In genomic region chr11:72924568-72925190, GRCh38 we compare ENCODE assay signal across 8 cellular contexts.
DNase-seq lines count a peak whose midpoint lies in the region; ATAC-seq and TF ChIP-seq lines count a peak whose summit lies in the region.

No MANE protein-coding gene starts in this region.

- H3K23ac ChIP-seq in H9 (ENCODE audit: insufficient read length, low read depth, low read length) = no peak overlapping the region

- no peak overlapping the region for H3K4ac ChIP-seq in H9 (ENCODE audit: low read depth, low read length)

- no peak for ATAC-seq in activated T-helper 17 cell treated with anti-CD3 and anti-CD28 coated beads, Interleukin-2, amount 50 U/mL, for 72 hours (replicated peaks)
- ATAC-seq in GM18870 (IDR thresholded peaks at IDR 0.05; ENCODE audit: unreplicated experiment) (no peak), GM18520 (IDR thresholded peaks at IDR 0.05; ENCODE audit: unreplicated experiment) (no peak), HG03025 (IDR thresholded peaks at IDR 0.05; ENCODE audit: low FRiP score, unreplicated experiment) (no peak), GM19035 (IDR thresholded peaks at IDR 0.05; ENCODE audit: unreplicated experiment) (no peak)

- H3K4me3 Mint-ChIP-seq in H9 = no peak overlapping the region
- no peak overlapping the region for H3K4me3 Mint-ChIP-seq in activated T-helper 17 cell treated with anti-CD3 and anti-CD28 coated beads, Interleukin-2, amount 50 U/mL, for 72 hours

- H3K56ac ChIP-seq in H9 (ENCODE audit: insufficient read length, low read depth, low read length) = no peak overlapping the region

- H3K9me3 Mint-ChIP-seq in H9 = no peaks in the 10 kb centered on the region
- H3K9me3 Mint-ChIP-seq in activated T-helper 17 cell treated with anti-CD3 and anti-CD28 coated beads, Interleukin-2, amount 50 U/mL, for 72 hours = no peaks in the 10 kb centered on the region

- no peaks in the 10 kb centered on the region for H4K20me1 ChIP-seq in H9 (ENCODE audit: control insufficient read depth, insufficient read depth, insufficient read length)

- H2AFZ ChIP-seq in H9 (ENCODE audit: low read length) = no peak overlapping the region

- peaks cover 3 to 8% of the 10 kb centered on the region in 2 experiments for H3K4me1 Mint-ChIP-seq in H9
- no peaks in the 10 kb centered on the region for H3K4me1 Mint-ChIP-seq in activated T-helper 17 cell treated with anti-CD3 and anti-CD28 coated beads, Interleukin-2, amount 50 U/mL, for 72 hours

- H3K4me1 ChIP-seq in H9 (ENCODE audit: insufficient read depth, low read length) = no peaks in the 10 kb centered on the region

- no peaks in the 10 kb centered on the region for H3K27me3 ChIP-seq in H9 (ENCODE audit: insufficient read depth, low read length)

- no peaks in the 10 kb centered on the region for H3K36me3 Mint-ChIP-seq in H9 (ENCODE audit: insufficient read depth in 1 of 3, low read depth in 3 of 3)
- H3K36me3 Mint-ChIP-seq in activated T-helper 17 cell treated with anti-CD3 and anti-CD28 coated beads, Interleukin-2, amount 50 U/mL, for 72 hours (ENCODE audit: low read depth) = peaks cover 23% of the 10 kb centered on the region

- H3K18ac ChIP-seq in H9 (ENCODE audit: insufficient read length, low read depth, low read length) = no peak overlapping the region

- no peak overlapping the region for H2BK15ac ChIP-seq in H9 (ENCODE audit: low read depth, low read length)

- no peak overlapping the region for H4K91ac ChIP-seq in H9 (ENCODE audit: insufficient read length, low read depth, low read length)

- H3K27ac Mint-ChIP-seq in H9 = no peak overlapping the region
- H3K27ac Mint-ChIP-seq in activated T-helper 17 cell treated with anti-CD3 and anti-CD28 coated beads, Interleukin-2, amount 50 U/mL, for 72 hours = peak overlapping the region; percentile 61

- H2BK120ac ChIP-seq in H9 (ENCODE audit: low read depth, low read length, poor library complexity, severe bottlenecking) = no peak overlapping the region

- no peak overlapping the region for H2BK20ac ChIP-seq in H9 (ENCODE audit: low read depth, low read length, poor library complexity, severe bottlenecking)

- H2BK5ac ChIP-seq in H9 (ENCODE audit: insufficient read length, low read length) = no peak overlapping the region

- WGBS in H9 (ENCODE audit: extremely low coverage, insufficient read length, low lambda C conversion rate) = no CpG with 5 or more reads among the region's 1 CpG

- DNase-seq in ACHN (peak; percentile 17), H9 (no peak), iris pigment epithelial cell (ENCODE audit: low read depth) (peak; percentile 56)

- no peak overlapping the region for H3T11ph ChIP-seq in H9 (ENCODE audit: low read length)

- H3K79me2 ChIP-seq in H9 (ENCODE audit: insufficient read depth, low read length) = no peaks in the 10 kb centered on the region

- H3K9ac ChIP-seq in H9 (ENCODE audit: extremely low read depth, insufficient read length, low read length) = no peak overlapping the region

- in situ Hi-C loops in ACHN (cut with HindIII; ENCODE audit: low pct_ligation_motif_present, low pct_unique_long_range_greater_than_20kb, low sequenced_read_pairs) = no loop called here

- no peaks in the 10 kb centered on the region for H3K27me3 Mint-ChIP-seq in H9 (ENCODE audit: low read depth)
- no peaks in the 10 kb centered on the region for H3K27me3 Mint-ChIP-seq in activated T-helper 17 cell treated with anti-CD3 and anti-CD28 coated beads, Interleukin-2, amount 50 U/mL, for 72 hours

- no peak overlapping the region for H2BK12ac ChIP-seq in H9 (ENCODE audit: insufficient read length, low read depth, low read length)

- H3K79me1 ChIP-seq in H9 (ENCODE audit: insufficient read depth, low read depth, low read length, poor library complexity, severe bottlenecking) = no peaks in the 10 kb centered on the region

- no peak overlapping the region for H3K14ac ChIP-seq in H9 (ENCODE audit: insufficient read depth, low read length)

- no peaks in the 10 kb centered on the region for H3K9me3 ChIP-seq in H9 (ENCODE audit: control insufficient read depth, low read depth, low read length)

- H3K23me2 ChIP-seq in H9 (ENCODE audit: insufficient read length, low read depth, low read length, poor library complexity, severe bottlenecking) = no peaks in the 10 kb centered on the region

- no peak overlapping the region for H4K8ac ChIP-seq in H9 (replicated peaks; ENCODE audit: insufficient read length, low read depth, low read length)

- no peak overlapping the region for H3K27ac ChIP-seq in H9 (ENCODE audit: insufficient read length, low read depth, low read length)

- no peak overlapping the region for H4K5ac ChIP-seq in H9 (ENCODE audit: insufficient read length, low read depth, low read length)

- no peak overlapping the region for H3K4me2 ChIP-seq in H9 (ENCODE audit: insufficient read depth, insufficient read length, low read length)

- H2AK5ac ChIP-seq in H9 (ENCODE audit: insufficient read length, low read length) = no peak overlapping the region

- TF ChIP-seq CTCF in H9 (conservative IDR thresholded peaks at IDR 0.05) = peak; percentile 53; the same call in 2 of the 3 replicates
